Comparison of ENCODE assay signal across 15 cellular contexts in the genomic region with DNA sequence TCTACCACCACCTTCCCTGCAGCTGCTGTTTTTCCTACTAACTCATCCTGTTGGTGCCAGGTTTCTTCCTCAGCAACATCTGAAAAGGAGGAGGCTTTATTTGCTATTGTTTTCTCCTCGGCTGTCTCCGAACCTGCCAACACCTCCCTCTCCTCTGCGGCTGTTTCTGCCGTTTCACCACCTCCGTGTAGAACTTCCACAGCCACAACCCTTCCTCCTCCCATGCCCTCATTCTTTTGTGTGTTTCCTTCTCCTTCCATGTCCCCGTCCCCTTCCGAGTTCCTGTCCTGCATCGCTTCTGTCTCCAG. TPM values are rescaled to one million over a fixed set of nuclear protein-coding genes. Genes with fewer than 3 reads are reported as not detected.
DNase-seq lines count a peak whose midpoint lies in the region; ATAC-seq and TF ChIP-seq lines count a peak whose summit lies in the region.
"Had no signal": no experiment of that assay in that cellular context is flagged by ENCODE, and none has a peak within 500 bp of the region (broad histone marks: within the 10 kb centered on the region; RNA-seq: fewer than 3 reads in every experiment).

No MANE protein-coding gene starts in this region.

- H3K4me3 ChIP-seq in mesenchymal stem cell (ENCODE audit: insufficient read depth in 1 of 2, low read depth in 1 of 2, low read length in 2 of 2), result no peak overlapping the region
- H3K4me3 ChIP-seq: BLaER1, GM12878 had no signal

- H3K4ac ChIP-seq in mesenchymal stem cell (ENCODE audit: low read depth in 1 of 2, low read length in 2 of 2), result no peak overlapping the region

- H3K36me3 Mint-ChIP-seq in chondrocyte (ENCODE audit: low read depth), result no peaks in the 10 kb centered on the region
- H3K36me3 Mint-ChIP-seq: CD4-positive, CD25-positive, alpha-beta regulatory T cell; IgD-negative memory B cell had no signal

- no peak overlapping the region for H3K23ac ChIP-seq in mesenchymal stem cell (ENCODE audit: low read length in 2 of 2)

- H3K9me3 ChIP-seq in mesenchymal stem cell (ENCODE audit: control insufficient read depth, low read length), result no peaks in the 10 kb centered on the region
- H3K9me3 ChIP-seq: BLaER1 had no signal

- DNase-seq in DMS 273 (lab: John Stamatoyannopoulos, UW; ENCODE audit: unreplicated experiment) (peak; percentile 68), DMS 273 treated with DMSO at 0.1 percent for 48 hours (lab: John Stamatoyannopoulos, UW) (no peak), mesenchymal stem cell (no peak), superior temporal gyrus (ENCODE audit: extremely low spot score) (peak; percentile 53), CD1c-positive myeloid dendritic cell (ENCODE audit: extremely low spot score) (no peak), chondrocyte (ENCODE audit: low spot score) (no peak)
- DNase-seq: CD4-positive, CD25-positive, alpha-beta regulatory T cell; DMS79 had no signal

- H3K18ac ChIP-seq in mesenchymal stem cell (ENCODE audit: low read depth in 1 of 2, low read length in 2 of 2), result no peak overlapping the region

- H3K9ac ChIP-seq in mesenchymal stem cell (ENCODE audit: low read length), result no peak overlapping the region
- H3K9ac ChIP-seq: BLaER1 had no signal

- no peak overlapping the region for H2BK5ac ChIP-seq in mesenchymal stem cell (ENCODE audit: low read depth, low read length, poor library complexity, severe bottlenecking)

- H3K4me1 ChIP-seq in mesenchymal stem cell (ENCODE audit: control insufficient read depth, insufficient read depth, low read depth, low read length), result no peaks in the 10 kb centered on the region
- H3K4me1 ChIP-seq: BLaER1 had no signal

- H2BK15ac ChIP-seq in mesenchymal stem cell (ENCODE audit: low read depth, poor library complexity, severe bottlenecking), result no peak overlapping the region

- no peak overlapping the region for H3K4me3 Mint-ChIP-seq in chondrocyte (ENCODE audit: unreplicated experiment)
- H3K4me3 Mint-ChIP-seq: CD4-positive, CD25-positive, alpha-beta regulatory T cell; IgD-negative memory B cell had no signal

- H3K4me2 ChIP-seq in mesenchymal stem cell (ENCODE audit: low read length, poor library complexity, severe bottlenecking), result no peak overlapping the region
- H3K4me2 ChIP-seq: BLaER1 had no signal

- no peak overlapping the region for H2BK12ac ChIP-seq in mesenchymal stem cell (ENCODE audit: low read length in 2 of 2)

- ATAC-seq in GM21723 (IDR thresholded peaks at IDR 0.05; ENCODE audit: unreplicated experiment), result no peak
- ATAC-seq: GM12878 had no signal

- H4K91ac ChIP-seq in mesenchymal stem cell (ENCODE audit: low read length), result no peak overlapping the region

- H3K27me3 Mint-ChIP-seq in chondrocyte (ENCODE audit: low read depth), result peaks cover 6% of the 10 kb centered on the region
- H3K27me3 Mint-ChIP-seq: CD4-positive, CD25-positive, alpha-beta regulatory T cell had no signal

- peaks cover 8 to 15% of the 10 kb centered on the region in 2 experiments for H3K27me3 ChIP-seq in mesenchymal stem cell (ENCODE audit: control insufficient read depth in 1 of 2, insufficient read depth in 1 of 2, low read length in 2 of 2)
- H3K27me3 ChIP-seq: BLaER1 had no signal

- H2AFZ ChIP-seq in mesenchymal stem cell (ENCODE audit: low read depth, low read length), result peak overlapping the region; percentile 5

- no peak overlapping the region for H2AK5ac ChIP-seq in mesenchymal stem cell (ENCODE audit: low read length, severe bottlenecking)

- H3K9me3 Mint-ChIP-seq in chondrocyte (ENCODE audit: low read depth), result no peaks in the 10 kb centered on the region
- H3K9me3 Mint-ChIP-seq: IgD-negative memory B cell had no signal

- no peak for TF ChIP-seq CTCF in chondrocyte (IDR thresholded peaks at IDR 0.05)

- WGBS in mesenchymal stem cell, result 88% methylated on average over 8 of the region's 8 CpGs

- no peak overlapping the region for H3K27ac Mint-ChIP-seq in chondrocyte (ENCODE audit: unreplicated experiment)
- H3K27ac Mint-ChIP-seq: CD4-positive, CD25-positive, alpha-beta regulatory T cell; IgD-negative memory B cell had no signal

- H3K36me3 ChIP-seq in mesenchymal stem cell (ENCODE audit: control insufficient read depth in 1 of 2, insufficient read depth in 2 of 2, low read depth in 1 of 2, low read length in 2 of 2), result no peaks in the 10 kb centered on the region
- H3K36me3 ChIP-seq: BLaER1 had no signal

- H3K27ac ChIP-seq in angular gyrus (ENCODE audit: low read depth, low read length) (peak overlapping the region; percentile 57), mesenchymal stem cell (ENCODE audit: low read length, poor library complexity, severe bottlenecking) (no peak overlapping the region)
- H3K27ac ChIP-seq: 22Rv1, BLaER1 had no signal

- no peak overlapping the region for H4K8ac ChIP-seq in mesenchymal stem cell (ENCODE audit: low read length)

- H3K79me1 ChIP-seq in mesenchymal stem cell (replicated peaks; ENCODE audit: low read length, poor library complexity, severe bottlenecking), result no peaks in the 10 kb centered on the region

- no peaks in the 10 kb centered on the region for H3K4me1 Mint-ChIP-seq in chondrocyte (ENCODE audit: low read depth)
- H3K4me1 Mint-ChIP-seq: CD4-positive, CD25-positive, alpha-beta regulatory T cell; IgD-negative memory B cell had no signal

- H2BK120ac ChIP-seq in mesenchymal stem cell (ENCODE audit: low read depth, low read length), result no peak overlapping the region

- H3K14ac ChIP-seq in mesenchymal stem cell (ENCODE audit: low read length in 2 of 2), result no peak overlapping the region

RNA-seq across cellular contexts. Expression of gene LRRC53, which starts 59.0 kb away (rescaled TPM):
- polyA plus RNA-seq in mesenchymal stem cell (2013, experiment 1 of 2), result not detected
- not detected for polyA plus RNA-seq in mesenchymal stem cell (2013, experiment 2 of 2)
- total RNA-seq in chondrocyte, result not detected in 3 replicates
- total RNA-seq: A673; CD4-positive, CD25-positive, alpha-beta regulatory T cell; GM12878 had no signal
- polyA plus RNA-seq: CD4-positive, CD25-positive, alpha-beta regulatory T cell; GM12878; IgD-negative memory B cell had no signal

Comparison
In these comparisons a context has a peak if more than half of its experiments do, and no peak if none do; other contexts are left out.
1. DNase-seq: peak in DMS 273 (single experiment) and superior temporal gyrus (single experiment); none in DMS 273 treated with DMSO at 0.1 percent for 48 hours (single experiment), mesenchymal stem cell (single experiment), CD1c-positive myeloid dendritic cell (single experiment) and chondrocyte (single experiment).